ENCODE assay signal across 1 cellular context in genomic region chr12:69359531-69360347, GRCh38.
TF ChIP-seq lines count a peak whose summit lies in the region.

YEATS4 (plus strand) TSS chr12:69359743; CDS start chr12:69359973, 230 bp downstream.

TF ChIP-seq in K562, 482 proteins besides CTCF, POLR2A, EP300 and RAD21 (continued from another document):
- TF ChIP-seq XRCC4 (IDR thresholded peaks at IDR 0.05; ENCODE audit: extremely low read depth, insufficient read depth, insufficient read length) (no peak), RBM22 (IDR thresholded peaks at IDR 0.05; ENCODE audit: low read depth, low read length, poor library complexity, severe bottlenecking) (peak; percentile 75), PHF21A (IDR thresholded peaks at IDR 0.05; ENCODE audit: borderline replicate concordance, low read depth) (peak; percentile 85; the same call in 1 of the 2 replicates), DLX4 (CRISPR knock-in tag; IDR thresholded peaks at IDR 0.05) (no peak), GABPA (tag; conservative IDR thresholded peaks at IDR 0.05; ENCODE audit: low read depth) (peak; percentile 60), ZNF592 (IDR thresholded peaks at IDR 0.05) (peak; percentile 75; the same call in 1 of the 2 replicates), POLR2B (IDR thresholded peaks at IDR 0.05; ENCODE audit: low read depth, partially characterized antibody) (peak; percentile 95), ZBTB7A (IDR thresholded peaks at IDR 0.05; ENCODE audit: borderline replicate concordance, control insufficient read depth, low read depth, low read length) (peak; percentile 40; the same call in 1 of the 2 replicates), CBFA2T2 (conservative IDR thresholded peaks at IDR 0.05) (no peak), MECOM (CRISPR knock-in tag; IDR thresholded peaks at IDR 0.05) (0 out of 2 replicates have a peak, but pooled peaks have one; percentile 39), CHCHD3 (CRISPR knock-in tag; IDR thresholded peaks at IDR 0.05) (no peak), PHF20 (IDR thresholded peaks at IDR 0.05; ENCODE audit: partially characterized antibody) (peak; percentile 82), ARID4B (CRISPR knock-in tag; IDR thresholded peaks at IDR 0.05) (no peak), VEZF1 (CRISPR knock-in tag; IDR thresholded peaks at IDR 0.05) (peak; percentile 89), GABPB2 (CRISPR knock-in tag; conservative IDR thresholded peaks at IDR 0.05) (no peak), TGIF2 (CRISPR knock-in tag; IDR thresholded peaks at IDR 0.05) (0 out of 2 replicates have a peak, but pooled peaks have one; percentile 61), HSF4 (CRISPR knock-in tag; IDR thresholded peaks at IDR 0.05; ENCODE audit: borderline replicate concordance) (no peak), E2F6 (IDR thresholded peaks at IDR 0.05; ENCODE audit: borderline replicate concordance in 1 of 2, extremely low read depth in 1 of 2, insufficient read depth in 1 of 2, insufficient read length in 1 of 2, low read depth in 1 of 2, low read length in 1 of 2, poor library complexity in 1 of 2, severe bottlenecking in 1 of 2) (peak in 1 of 2 experiments; percentile 85), FOXJ2 (tag; IDR thresholded peaks at IDR 0.05) (no peak)
